Comparison of ENCODE assay signal across 27 cellular contexts in the genomic region with DNA sequence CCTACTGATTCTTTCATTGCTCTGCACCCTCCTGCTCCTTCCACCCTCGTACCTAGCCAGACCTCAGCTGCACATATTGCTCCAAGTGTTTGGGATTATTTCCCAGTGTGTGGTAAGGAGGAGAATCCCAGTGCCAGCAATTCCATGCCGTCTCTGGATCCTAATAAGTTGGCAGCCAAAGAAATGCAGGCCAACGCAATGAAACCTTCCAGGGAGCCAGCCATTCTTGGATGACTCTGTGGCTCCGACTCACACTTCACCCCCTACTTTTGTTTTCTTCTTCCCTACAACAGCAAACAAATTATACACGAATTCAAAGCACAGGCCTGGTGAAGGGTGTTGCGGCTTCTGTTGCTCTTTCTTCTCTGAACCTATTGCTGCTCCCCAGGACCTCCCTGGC.
DNase-seq lines count a peak whose midpoint lies in the region; ATAC-seq, FAIRE-seq and TF ChIP-seq lines count a peak whose summit lies in the region.
"Had no signal": no experiment of that assay in that cellular context is flagged by ENCODE, and none has a peak within 500 bp of the region (broad histone marks: within the 10 kb centered on the region; RNA-seq: fewer than 3 reads in every experiment).

No MANE protein-coding gene starts in this region.

- no peak for TF ChIP-seq EP300 in H1 (IDR thresholded peaks at IDR 0.05; ENCODE audit: borderline replicate concordance in 1 of 2, low read depth in 2 of 2, low read length in 2 of 2)

- TF ChIP-seq POLR2A in H1 (IDR thresholded peaks at IDR 0.05; ENCODE audit: control extremely low read depth in 1 of 2, low read depth in 2 of 2, low read length in 2 of 2), result no peak
- no peak for TF ChIP-seq POLR2A in testis (IDR thresholded peaks at IDR 0.05)

- H3K56ac ChIP-seq in H1 (replicated peaks; ENCODE audit: insufficient read length, low read depth, low read length), result no peak overlapping the region

- no peak overlapping the region for H2BK12ac ChIP-seq in H1 (ENCODE audit: low read depth, low read length)

- no peak for TF ChIP-seq RAD21 in H1 (IDR thresholded peaks at IDR 0.05 in 1 of 2, conservative IDR thresholded peaks at IDR 0.05 in 1 of 2; ENCODE audit: low read depth in 2 of 2, low read length in 2 of 2)

- H3K18ac ChIP-seq in H1 (ENCODE audit: extremely low read depth, low read length), result no peak overlapping the region

- intact Hi-C loops in testis (cut with DNase I; ENCODE audit: low total_unique reads), result no loop called here

- H3K36me3 ChIP-seq in HEK293 (ENCODE audit: control insufficient read depth in 2 of 2, insufficient read depth in 1 of 2, low read length in 2 of 2), result no peaks in the 10 kb centered on the region
- H3K36me3 ChIP-seq in H1 (ENCODE audit: control insufficient read depth in 2 of 4, insufficient read depth in 4 of 4, low read length in 3 of 4), result no peaks in the 10 kb centered on the region
- H3K36me3 ChIP-seq in testis (ENCODE audit: low read depth, missing control alignments), result no peaks in the 10 kb centered on the region
- H3K36me3 ChIP-seq: SJCRH30 had no signal

- H3K23ac ChIP-seq in H1 (ENCODE audit: insufficient read length), result no peak overlapping the region

- POLR2A ChIA-PET in HEK293 (lab: Yijun Ruan, JAX) (no interaction called here), H1 (lab: Charles Lee; ENCODE audit: partially characterized antibody) (no interaction called here)

- H3K79me2 ChIP-seq in H1 (ENCODE audit: control insufficient read depth in 1 of 2, insufficient read depth in 2 of 2, low read length in 2 of 2), result no peaks in the 10 kb centered on the region

- no peak overlapping the region for H2BK5ac ChIP-seq in H1 (ENCODE audit: low read depth, low read length)

- FAIRE-seq in H1 (lab: Jason Lieb, UNC), result no peak
- FAIRE-seq: A549, GM12878 had no signal

- no peak overlapping the region for H3K4me2 ChIP-seq in H1 (ENCODE audit: insufficient read depth in 1 of 2, low read depth in 2 of 2, low read length in 2 of 2)
- H3K4me2 ChIP-seq: A549 had no signal

- 88% methylated on average over 6 of the region's 6 CpGs; no CpG with 5 or more reads in 1 of the 2 experiments for WGBS in H1 (ENCODE audit: extremely low coverage in 1 of 2, insufficient coverage in 1 of 2, insufficient read length in 1 of 2, insufficient replicate concordance in 2 of 2, low coverage in 1 of 2, low lambda C conversion rate in 2 of 2, missing lambda C conversion rate in 1 of 2), 2 experiments
- 61 to 74% methylated on average over 6 of the region's 6 CpGs for WGBS in testis, 2 donors

- H3K9me3 ChIP-seq in HEK293 (ENCODE audit: control insufficient read depth, insufficient read depth, low read depth, low read length) (no peaks in the 10 kb centered on the region), H1 (ENCODE audit: insufficient read depth in 2 of 2, low read depth in 1 of 2, low read length in 1 of 2) (no peaks in the 10 kb centered on the region), testis (no peaks in the 10 kb centered on the region)
- H3K9me3 ChIP-seq: A549, SJCRH30 had no signal

- H3K27ac ChIP-seq in HEK293 (ENCODE audit: extremely low read depth, low read depth, low read length) (no peak overlapping the region), H1 (ENCODE audit: low read depth, low read length) (no peak overlapping the region), testis (no peak overlapping the region)
- H3K27ac ChIP-seq: A549, SJCRH30 had no signal

- CTCF ChIA-PET in HEK293 (lab: Yijun Ruan, JAX), result no interaction called here
- CTCF ChIA-PET in H1 (lab: Charles Lee; ENCODE audit: partially characterized antibody), result no interaction called here

- H3K4me1 ChIP-seq in HEK293 (ENCODE audit: control insufficient read depth, insufficient read depth, low read length), result no peaks in the 10 kb centered on the region
- H3K4me1 ChIP-seq in H1 (replicated peaks in 1 of 4; ENCODE audit: control insufficient read depth in 3 of 4, insufficient read depth in 4 of 4, low read length in 3 of 4), result peaks cover 0 to 3% (median 2%) of the 10 kb centered on the region in 4 experiments; a peak in 2 of 7 replicates
- H3K4me1 ChIP-seq in testis, result no peaks in the 10 kb centered on the region
- H3K4me1 ChIP-seq: A549, SJCRH30 had no signal

- no peaks in the 10 kb centered on the region for H3K79me1 ChIP-seq in H1 (ENCODE audit: low read depth, low read length)

- no peak overlapping the region for H4K8ac ChIP-seq in H1 (ENCODE audit: extremely low read depth, insufficient read depth, low read length)

- peak; percentile 24 for DNase-seq in Daoy (ENCODE audit: low read depth)
- DNase-seq in H1 (ENCODE audit: low read depth in 1 of 2, low spot score in 2 of 2), result no peak
- peak; percentile 10 for DNase-seq in occipital lobe (lab: John Stamatoyannopoulos, UW)
- no peak for DNase-seq in testis
- DNase-seq in HK-2 (ENCODE audit: unreplicated experiment), result no peak
- DNase-seq: AML-193; C1 segment of cervical spinal cord; CD4-positive, alpha-beta memory T cell; COR-L47; EL; GDM1; H9; HFFc6; KBM-7; MM.1S; NCI-H2029; NCI-H446 treated with DMSO at 0.1 percent for 48 hours; NCI-H526; NCI-H82; NK-92 treated with Interleukin-12 subunit alpha and Interleukin-12 subunit beta, amount 100 ng/mL, for 24 hours; PC-3; SJCRH30 had no signal

- H4K5ac ChIP-seq in H1 (ENCODE audit: insufficient read length, low read depth, low read length), result no peak overlapping the region

- H2BK15ac ChIP-seq in H1 (ENCODE audit: low read length), result no peak overlapping the region

- H2AK5ac ChIP-seq in H1 (ENCODE audit: low read depth, low read length), result no peak overlapping the region

- no peak overlapping the region for H2BK20ac ChIP-seq in H1 (ENCODE audit: low read length)

- 0 out of 2 replicates have a peak overlapping the region, but pooled peaks have one; percentile 39 for H2AFZ ChIP-seq in H1 (ENCODE audit: low read length)

- no peak for TF ChIP-seq CTCF in HEK293 (tag by site-specific recombination; IDR thresholded peaks at IDR 0.05)
- TF ChIP-seq CTCF in H1 (IDR thresholded peaks at IDR 0.05; ENCODE audit: control extremely low read depth in 1 of 3, insufficient read depth in 1 of 3, low read depth in 1 of 3, low read length in 3 of 3), result no peak
- TF ChIP-seq CTCF in testis (IDR thresholded peaks at IDR 0.05), result no peak

- H3K4ac ChIP-seq in H1 (replicated peaks; ENCODE audit: insufficient read length, low read depth, low read length), result no peak overlapping the region

- H3K14ac ChIP-seq in H1 (ENCODE audit: insufficient read length), result no peak overlapping the region

- H2BK120ac ChIP-seq in H1 (replicated peaks; ENCODE audit: low read depth, low read length), result no peak overlapping the region

- H3K4me3 ChIP-seq in HEK293 (ENCODE audit: low read depth, low read length) (no peak overlapping the region), H1 (ENCODE audit: extremely low read depth in 1 of 4, insufficient read depth in 2 of 4, low read depth in 3 of 4, low read length in 4 of 4) (no peak overlapping the region), testis (no peak overlapping the region)
- H3K4me3 ChIP-seq: A549, GM12878, SJCRH30 had no signal

- H4K91ac ChIP-seq in H1 (replicated peaks; ENCODE audit: insufficient read length, low read length), result no peak overlapping the region

- peaks cover 0 to 7% of the 10 kb centered on the region in 2 experiments for H4K20me1 ChIP-seq in H1 (replicated peaks in 1 of 2; ENCODE audit: control insufficient read depth in 1 of 2, insufficient read depth in 2 of 2, low read length in 2 of 2)

- no peak for ATAC-seq in GM19351 (IDR thresholded peaks at IDR 0.05; ENCODE audit: unreplicated experiment)
- ATAC-seq: A549, GM12878, PC-3, SK-N-SH treated with all-trans-retinoic acid at 6 μM for 48 hours had no signal

- peaks cover 6% of the 10 kb centered on the region; the same call in 1 of the 2 replicates for H3K23me2 ChIP-seq in H1 (ENCODE audit: low read depth, low read length)

- H3K27me3 ChIP-seq in H1 (replicated peaks in 1 of 4; ENCODE audit: control insufficient read depth in 3 of 4, extremely low read depth in 1 of 4, insufficient read depth in 3 of 4, low read length in 3 of 4) (no peaks in the 10 kb centered on the region), testis (no peaks in the 10 kb centered on the region)
- H3K27me3 ChIP-seq: SJCRH30 had no signal

- no peak overlapping the region for H3K9ac ChIP-seq in H1 (replicated peaks in 1 of 4; ENCODE audit: extremely low read depth in 1 of 4, low read depth in 3 of 4, low read length in 3 of 4)

TF ChIP-seq in HEK293, 187 proteins besides CTCF, POLR2A, EP300 and RAD21 (continues in another document):
- TF ChIP-seq GLIS1 (tag by site-specific recombination; IDR thresholded peaks at IDR 0.05), result no peak
- no peak for TF ChIP-seq ZNF223 (tag by site-specific recombination; IDR thresholded peaks at IDR 0.05)
- TF ChIP-seq EGR2 (tag by site-specific recombination; IDR thresholded peaks at IDR 0.05; ENCODE audit: low read depth), result 0 out of 2 replicates have a peak, but pooled peaks have one; percentile 32
- no peak for TF ChIP-seq ZNF791 (tag by site-specific recombination; IDR thresholded peaks at IDR 0.05)
- no peak for TF ChIP-seq FEZF1 (tag by site-specific recombination; IDR thresholded peaks at IDR 0.05)

TF ChIP-seq in H1, 55 proteins besides CTCF, POLR2A, EP300 and RAD21 (continues in another document):
- no peak for TF ChIP-seq RBBP5 (IDR thresholded peaks at IDR 0.05; ENCODE audit: borderline replicate concordance, low read depth, low read length)
- TF ChIP-seq CEBPB (IDR thresholded peaks at IDR 0.05; ENCODE audit: low read depth, low read length), result no peak
- no peak for TF ChIP-seq BCL11A (IDR thresholded peaks at IDR 0.05; ENCODE audit: low read depth in 2 of 2, low read length in 2 of 2)
- TF ChIP-seq CBX8 (IDR thresholded peaks at IDR 0.05; ENCODE audit: borderline replicate concordance, low read depth, low read length), result no peak
- TF ChIP-seq TAF7 (optimal IDR thresholded peaks at IDR 0.05; ENCODE audit: borderline replicate concordance, low read depth, low read length), result no peak
- TF ChIP-seq NRF1 (IDR thresholded peaks at IDR 0.05; ENCODE audit: low read depth, low read length), result no peak
- no peak for TF ChIP-seq RXRA (IDR thresholded peaks at IDR 0.05; ENCODE audit: insufficient read depth, low read depth, low read length)
- TF ChIP-seq, protein P1, sequence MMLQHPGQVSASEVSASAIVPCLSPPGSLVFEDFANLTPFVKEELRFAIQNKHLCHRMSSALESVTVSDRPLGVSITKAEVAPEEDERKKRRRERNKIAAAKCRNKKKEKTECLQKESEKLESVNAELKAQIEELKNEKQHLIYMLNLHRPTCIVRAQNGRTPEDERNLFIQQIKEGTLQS (IDR thresholded peaks at IDR 0.05; ENCODE audit: insufficient read depth, low read depth, low read length), result no peak
- TF ChIP-seq POLR2AphosphoS5 (IDR thresholded peaks at IDR 0.05; ENCODE audit: low read depth, low read length), result no peak
- TF ChIP-seq CBX5 (IDR thresholded peaks at IDR 0.05; ENCODE audit: low read depth, low read length), result no peak
- TF ChIP-seq CHD1 (IDR thresholded peaks at IDR 0.05; ENCODE audit: low read depth, low read length), result no peak
- TF ChIP-seq PHF8 (conservative IDR thresholded peaks at IDR 0.05; ENCODE audit: low read depth, low read length), result no peak
- no peak for TF ChIP-seq SUZ12 (IDR thresholded peaks at IDR 0.05; ENCODE audit: low read length)
- TF ChIP-seq SP2 (IDR thresholded peaks at IDR 0.05; ENCODE audit: low read length), result no peak
- TF ChIP-seq SP1 (IDR thresholded peaks at IDR 0.05; ENCODE audit: low read depth, low read length), result no peak

Comparison
In these comparisons a context has a peak if more than half of its experiments do, and no peak if none do; other contexts are left out.
1. DNase-seq: peak in Daoy (single experiment) and occipital lobe (single experiment); none in H1 (0 of 2), testis (single experiment) and HK-2 (single experiment).